26 cellular contexts compared by ENCODE assay signal in genomic region chr18:45336431-45336830, GRCh38.
"Had no signal": no experiment of that assay in that cellular context is flagged by ENCODE, and none has a peak within 500 bp of the region (broad histone marks: within the 10 kb centered on the region; RNA-seq: fewer than 3 reads in every experiment).

No MANE protein-coding gene starts in this region.

- H3K27me3 ChIP-seq: esophagus muscularis mucosa, neural progenitor cell, sigmoid colon, spleen, transverse colon, upper lobe of right lung, uterus had no signal

- H3K36me3 ChIP-seq: esophagus muscularis mucosa, lower lobe of right lung, neural progenitor cell, prostate gland, sigmoid colon, spleen, thoracic aorta, transverse colon, upper lobe of right lung, uterus had no signal

- H3K36me3 Mint-ChIP-seq: immature natural killer cell; memory B cell; mesothelial cell of epicardium; naive B cell; natural killer cell treated with Interleukin-12 subunit alpha and Interleukin-12 subunit beta and Interleukin-15 and Interleukin-18, amount 100 ng/mL, for 72 hours; neural progenitor cell; stimulated activated naive B cell treated with anti-CD40 and anti-IgM and Interleukin-4, amounts not matched to agents 10 μg/mL and 1 μg/mL and 100 μg/mL, for 72 hours had no signal

- DNase-seq: cerebellar nuclear complex; cortex of kidney; effector memory CD8-positive, alpha-beta T cell; hypothalamus; immature natural killer cell; left ventricle myocardium superior; lower lobe of right lung; mucosa of descending colon; naive B cell; right cardiac atrium; sigmoid colon; spleen; stimulated activated CD4-positive, alpha-beta T cell treated with anti-CD3 and anti-CD28 coated beads, Interleukin-2, amount 100 ng/mL, for 48 hours; stimulated activated naive B cell treated with anti-CD40 and anti-IgM and Interleukin-4, amounts not matched to agents 10 μg/mL and 1 μg/mL and 100 μg/mL, for 72 hours; transverse colon; upper lobe of right lung; uterus had no signal

- FAIRE-seq: frontal cortex had no signal

- H3K27ac Mint-ChIP-seq: effector memory CD8-positive, alpha-beta T cell; immature natural killer cell; memory B cell; mesothelial cell of epicardium; naive B cell; natural killer cell treated with Interleukin-12 subunit alpha and Interleukin-12 subunit beta and Interleukin-15 and Interleukin-18, amount 100 ng/mL, for 72 hours; neural progenitor cell; stimulated activated naive B cell treated with anti-CD40 and anti-IgM and Interleukin-4, amounts not matched to agents 10 μg/mL and 1 μg/mL and 100 μg/mL, for 72 hours; stimulated activated naive CD8-positive, alpha-beta T cell treated with anti-CD3 and anti-CD28 coated beads, Interleukin-15, Interleukin-2, amounts not matched to agents 100 ng/mL and 50 ng/mL, for 24 hours had no signal

- H3K4me3 ChIP-seq: esophagus muscularis mucosa, lower lobe of right lung, mucosa of descending colon, neural progenitor cell, prostate gland, sigmoid colon, spleen, thoracic aorta, transverse colon, upper lobe of right lung, uterus had no signal

- ATAC-seq: effector memory CD8-positive, alpha-beta T cell; left ventricle myocardium superior; lower lobe of right lung; natural killer cell treated with Interleukin-12 subunit alpha and Interleukin-12 subunit beta and Interleukin-15 and Interleukin-18, amount 100 ng/mL, for 72 hours; right cardiac atrium; stimulated activated naive B cell treated with anti-CD40 and anti-IgM and Interleukin-4, amounts not matched to agents 10 μg/mL and 1 μg/mL and 100 μg/mL, for 72 hours; upper lobe of right lung had no signal

- H3K4me3 Mint-ChIP-seq: effector memory CD8-positive, alpha-beta T cell; immature natural killer cell; memory B cell; mesothelial cell of epicardium; naive B cell; natural killer cell treated with Interleukin-12 subunit alpha and Interleukin-12 subunit beta and Interleukin-15 and Interleukin-18, amount 100 ng/mL, for 72 hours; neural progenitor cell; stimulated activated naive B cell treated with anti-CD40 and anti-IgM and Interleukin-4, amounts not matched to agents 10 μg/mL and 1 μg/mL and 100 μg/mL, for 72 hours; stimulated activated naive CD8-positive, alpha-beta T cell treated with anti-CD3 and anti-CD28 coated beads, Interleukin-15, Interleukin-2, amounts not matched to agents 100 ng/mL and 50 ng/mL, for 24 hours had no signal

- H3K9me3 Mint-ChIP-seq: effector memory CD8-positive, alpha-beta T cell; immature natural killer cell; memory B cell; mesothelial cell of epicardium; naive B cell; natural killer cell treated with Interleukin-12 subunit alpha and Interleukin-12 subunit beta and Interleukin-15 and Interleukin-18, amount 100 ng/mL, for 72 hours; neural progenitor cell; stimulated activated naive B cell treated with anti-CD40 and anti-IgM and Interleukin-4, amounts not matched to agents 10 μg/mL and 1 μg/mL and 100 μg/mL, for 72 hours; stimulated activated naive CD8-positive, alpha-beta T cell treated with anti-CD3 and anti-CD28 coated beads, Interleukin-15, Interleukin-2, amounts not matched to agents 100 ng/mL and 50 ng/mL, for 24 hours had no signal

- H3K4me1 Mint-ChIP-seq: immature natural killer cell; memory B cell; naive B cell; stimulated activated naive B cell treated with anti-CD40 and anti-IgM and Interleukin-4, amounts not matched to agents 10 μg/mL and 1 μg/mL and 100 μg/mL, for 72 hours had no signal
